ENCODE assay signal across 23 cellular contexts in genomic region chr12:108193493-108193892, GRCh38.
DNase-seq lines count a peak whose midpoint lies in the region; ATAC-seq, FAIRE-seq and TF ChIP-seq lines count a peak whose summit lies in the region.
"Had no signal": no experiment of that assay in that cellular context is flagged by ENCODE, and none has a peak within 500 bp of the region (broad histone marks: within the 10 kb centered on the region; RNA-seq: fewer than 3 reads in every experiment).

No MANE protein-coding gene starts in this region.

- no peaks in the 10 kb centered on the region; the same call in 1 of the 2 replicates for H4K20me1 ChIP-seq in K562 (replicated peaks; ENCODE audit: control insufficient read depth, insufficient read depth, low read length)
- H4K20me1 ChIP-seq in H1 (replicated peaks in 1 of 2; ENCODE audit: control insufficient read depth in 1 of 2, insufficient read depth in 2 of 2, low read length in 2 of 2), result peaks cover 0 to 2% of the 10 kb centered on the region in 2 experiments
- H4K20me1 ChIP-seq: BLaER1 had no signal

- no peak overlapping the region for H3K4me3 ChIP-seq in HEK293 (ENCODE audit: low read depth, low read length)
- H3K4me3 ChIP-seq in K562, result no peak overlapping the region
- no peak overlapping the region for H3K4me3 ChIP-seq in H1 (ENCODE audit: extremely low read depth in 1 of 4, insufficient read depth in 2 of 4, low read depth in 3 of 4, low read length in 4 of 4)
- no peak overlapping the region for H3K4me3 ChIP-seq in mesendoderm (ENCODE audit: low read length)
- H3K4me3 ChIP-seq in vagina, result no peak overlapping the region
- H3K4me3 ChIP-seq: A549; BLaER1; BLaER1 treated with 17β-estradiol and CSF1 and Interleukin-3, amounts not matched to agents 10 nM and 100 nM had no signal

- peaks cover 3% of the 10 kb centered on the region; the same call in 1 of the 2 replicates for H3K23me2 ChIP-seq in H1 (ENCODE audit: low read depth, low read length)

- in situ Hi-C loops in K562 (cut with MboI), result no loop called here

- no peak overlapping the region for H3K9ac ChIP-seq in K562 (ENCODE audit: insufficient read depth in 1 of 2, low read depth in 2 of 2, low read length in 2 of 2)
- H3K9ac ChIP-seq in H1 (replicated peaks in 1 of 4; ENCODE audit: extremely low read depth in 1 of 4, low read depth in 3 of 4, low read length in 3 of 4), result no peak overlapping the region
- no peak overlapping the region for H3K9ac ChIP-seq in mesendoderm (ENCODE audit: low read length)
- H3K9ac ChIP-seq: BLaER1; BLaER1 treated with 17β-estradiol and CSF1 and Interleukin-3, amounts not matched to agents 10 nM and 100 nM had no signal

- TF ChIP-seq EP300 in K562 (IDR thresholded peaks at IDR 0.05; ENCODE audit: low read length) (no peak), H1 (IDR thresholded peaks at IDR 0.05; ENCODE audit: borderline replicate concordance in 1 of 2, low read depth in 2 of 2, low read length in 2 of 2) (no peak)

- TF ChIP-seq CTCF in HEK293 (tag by site-specific recombination; IDR thresholded peaks at IDR 0.05), result no peak
- no peak for TF ChIP-seq CTCF in K562 (IDR thresholded peaks at IDR 0.05 in 2 of 3, conservative IDR thresholded peaks at IDR 0.05 in 1 of 3; ENCODE audit: insufficient read depth in 2 of 3, low read depth in 1 of 3, low read length in 3 of 3)
- no peak for TF ChIP-seq CTCF in H1 (IDR thresholded peaks at IDR 0.05; ENCODE audit: control extremely low read depth in 1 of 3, insufficient read depth in 1 of 3, low read depth in 1 of 3, low read length in 3 of 3)
- TF ChIP-seq CTCF in vagina (IDR thresholded peaks at IDR 0.05), result no peak

- H2AFZ ChIP-seq in K562 (ENCODE audit: low read depth, low read length) (no peak overlapping the region), H1 (ENCODE audit: low read length) (no peak overlapping the region)

- H3K79me1 ChIP-seq in H1 (ENCODE audit: low read depth, low read length) (no peaks in the 10 kb centered on the region), mesendoderm (ENCODE audit: low read length) (no peaks in the 10 kb centered on the region)

- POLR2A ChIA-PET in HEK293 (lab: Yijun Ruan, JAX) (no interaction called here), K562 (lab: Yijun Ruan, JAX) (no interaction called here), H1 (lab: Charles Lee; ENCODE audit: partially characterized antibody) (no interaction called here)

- H4K8ac ChIP-seq in H1 (ENCODE audit: extremely low read depth, insufficient read depth, low read length), result no peak overlapping the region
- no peak overlapping the region for H4K8ac ChIP-seq in mesendoderm (ENCODE audit: low read depth, low read length)

- H3K4me2 ChIP-seq in K562 (ENCODE audit: insufficient read depth, low read length), result no peak overlapping the region
- H3K4me2 ChIP-seq in H1 (ENCODE audit: insufficient read depth in 1 of 2, low read depth in 2 of 2, low read length in 2 of 2), result no peak overlapping the region
- no peak overlapping the region for H3K4me2 ChIP-seq in mesendoderm (ENCODE audit: low read length)
- H3K4me2 ChIP-seq: A549; BLaER1; BLaER1 treated with 17β-estradiol and CSF1 and Interleukin-3, amounts not matched to agents 10 nM and 100 nM had no signal

- no peaks in the 10 kb centered on the region for H3K79me2 ChIP-seq in K562 (ENCODE audit: control insufficient read depth, insufficient read depth, low read length)
- H3K79me2 ChIP-seq in H1 (ENCODE audit: control insufficient read depth in 1 of 2, insufficient read depth in 2 of 2, low read length in 2 of 2), result no peaks in the 10 kb centered on the region
- H3K79me2 ChIP-seq in mesendoderm (ENCODE audit: control insufficient read depth, insufficient read depth, low read length), result no peaks in the 10 kb centered on the region

- H2BK12ac ChIP-seq in H1 (ENCODE audit: low read depth, low read length), result no peak overlapping the region

- TF ChIP-seq POLR2A in K562 (conservative IDR thresholded peaks at IDR 0.05) (no peak), H1 (IDR thresholded peaks at IDR 0.05; ENCODE audit: control extremely low read depth in 1 of 2, low read depth in 2 of 2, low read length in 2 of 2) (no peak), vagina (IDR thresholded peaks at IDR 0.05) (no peak)

- no peak overlapping the region for H3K23ac ChIP-seq in H1 (ENCODE audit: insufficient read length)
- H3K23ac ChIP-seq in mesendoderm (ENCODE audit: low read length), result no peak overlapping the region

- H3K27me3 ChIP-seq in K562 (ENCODE audit: control insufficient read depth in 2 of 2, insufficient read depth in 2 of 2, low read length in 2 of 2), result no peaks in the 10 kb centered on the region; a peak in 1 of 5 replicates
- H3K27me3 ChIP-seq in H1 (replicated peaks in 1 of 4; ENCODE audit: control insufficient read depth in 3 of 4, extremely low read depth in 1 of 4, insufficient read depth in 3 of 4, low read length in 3 of 4), result no peaks in the 10 kb centered on the region
- H3K27me3 ChIP-seq in mesendoderm (ENCODE audit: insufficient read depth, low read length, poor library complexity), result no peaks in the 10 kb centered on the region
- no peaks in the 10 kb centered on the region for H3K27me3 ChIP-seq in vagina
- H3K27me3 ChIP-seq: BE2C; BLaER1; BLaER1 treated with 17β-estradiol and CSF1 and Interleukin-3, amounts not matched to agents 10 nM and 100 nM had no signal

- H3K4ac ChIP-seq in H1 (replicated peaks; ENCODE audit: insufficient read length, low read depth, low read length), result no peak overlapping the region
- no peak overlapping the region for H3K4ac ChIP-seq in mesendoderm (ENCODE audit: low read depth, low read length)

- H2BK15ac ChIP-seq in H1 (ENCODE audit: low read length) (no peak overlapping the region), mesendoderm (replicated peaks; ENCODE audit: low read depth) (no peak overlapping the region)

- H3K9me1 ChIP-seq in K562 (ENCODE audit: control insufficient read depth, insufficient read depth, low read length), result no peaks in the 10 kb centered on the region

- H3K4me1 ChIP-seq in HEK293 (ENCODE audit: control insufficient read depth, insufficient read depth, low read length) (no peaks in the 10 kb centered on the region), K562 (replicated peaks in 1 of 2; ENCODE audit: control insufficient read depth in 2 of 2, insufficient read depth in 2 of 2, low read length in 2 of 2) (no peaks in the 10 kb centered on the region), H1 (replicated peaks in 1 of 4; ENCODE audit: control insufficient read depth in 3 of 4, insufficient read depth in 4 of 4, low read length in 3 of 4) (peaks cover 0 to 5% (median 0%) of the 10 kb centered on the region in 4 experiments; a peak in 4 of 7 replicates), mesendoderm (ENCODE audit: control insufficient read depth, low read depth, low read length) (no peaks in the 10 kb centered on the region), vagina (no peaks in the 10 kb centered on the region)
- H3K4me1 ChIP-seq: A549, BE2C, Caco-2 had no signal

- BruUV-seq in K562 (replicated peaks; lab: Mats Ljungman, UMichigan), result no TSS peak

- FAIRE-seq in K562 (lab: Jason Lieb, UNC) (no peak), H1 (lab: Jason Lieb, UNC) (no peak)
- FAIRE-seq: A549, D721Med had no signal

- no peak for ATAC-seq in K562
- ATAC-seq: CD8-positive, alpha-beta T cell had no signal

- TF ChIP-seq RAD21 in K562 (CRISPR knock-in tag; conservative IDR thresholded peaks at IDR 0.05 in 1 of 2, IDR thresholded peaks at IDR 0.05 in 1 of 2) (no peak), H1 (IDR thresholded peaks at IDR 0.05 in 1 of 2, conservative IDR thresholded peaks at IDR 0.05 in 1 of 2; ENCODE audit: low read depth in 2 of 2, low read length in 2 of 2) (no peak)

- intact Hi-C loops in K562 (cut with micrococcal nuclease), result no loop called here
- intact Hi-C loops in vagina (cut with DNase I), result no loop called here

- H4K5ac ChIP-seq in H1 (ENCODE audit: insufficient read length, low read depth, low read length) (no peak overlapping the region), mesendoderm (ENCODE audit: low read length) (no peak overlapping the region)

- CTCF ChIA-PET in HEK293 (lab: Yijun Ruan, JAX), result interaction anchor here (0.6 to 0.9 kb wide), 2 partner anchors 9 to 269 kb away, joined by 3 read pairs; no protein-coding TSS in a partner anchor
- CTCF ChIA-PET in K562 (lab: Yijun Ruan, JAX; ENCODE audit: low intra/inter-chr PET ratio), result interaction anchor here (0.7 to 2.6 kb wide), 7 partner anchors 11 to 517 kb away, joined by 3 to 21 read pairs (median 4); partner anchors contain the start of gene WSCD2
- CTCF ChIA-PET in H1 (lab: Charles Lee; ENCODE audit: partially characterized antibody), result interaction anchor here (0.7 to 3.6 kb wide), 17 partner anchors 9 to 275 kb away, joined by 3 to 28 read pairs (median 5); partner anchors contain the start of gene WSCD2

- H2BK5ac ChIP-seq in H1 (ENCODE audit: low read depth, low read length) (no peak overlapping the region), mesendoderm (ENCODE audit: low read length) (no peak overlapping the region)

- H3K56ac ChIP-seq in H1 (replicated peaks; ENCODE audit: insufficient read length, low read depth, low read length) (no peak overlapping the region), mesendoderm (ENCODE audit: low read length) (peak overlapping the region; percentile 22)

- no peak overlapping the region for H3K14ac ChIP-seq in H1 (ENCODE audit: insufficient read length)

- H3K9me3 ChIP-seq in HEK293 (ENCODE audit: control insufficient read depth, insufficient read depth, low read depth, low read length) (no peaks in the 10 kb centered on the region), K562 (replicated peaks; ENCODE audit: control insufficient read depth, insufficient read depth, low read depth, low read length) (no peaks in the 10 kb centered on the region), H1 (ENCODE audit: insufficient read depth in 2 of 2, low read depth in 1 of 2, low read length in 1 of 2) (no peaks in the 10 kb centered on the region), vagina (no peaks in the 10 kb centered on the region)
- H3K9me3 ChIP-seq: A549; BE2C; BLaER1; BLaER1 treated with 17β-estradiol and CSF1 and Interleukin-3, amounts not matched to agents 10 nM and 100 nM; Caco-2 had no signal

- 26% methylated on average over 5 of the region's 5 CpGs for WGBS in K562 (ENCODE audit: insufficient coverage, low coverage, missing lambda C conversion rate)
- WGBS in H1 (ENCODE audit: extremely low coverage in 1 of 2, insufficient coverage in 1 of 2, insufficient read length in 1 of 2, insufficient replicate concordance in 2 of 2, low coverage in 1 of 2, low lambda C conversion rate in 2 of 2, missing lambda C conversion rate in 1 of 2), 2 experiments, result 77% methylated on average over 5 of the region's 5 CpGs; no CpG with 5 or more reads in 1 of the 2 experiments
- no CpG with 5 or more reads among the region's 5 CpGs for WGBS in mesendoderm (ENCODE audit: extremely low coverage, insufficient coverage, low lambda C conversion rate)

- H3K18ac ChIP-seq in H1 (ENCODE audit: extremely low read depth, low read length) (no peak overlapping the region), mesendoderm (ENCODE audit: low read length) (no peak overlapping the region)

- peak overlapping the region; percentile 15; the same call in 1 of the 2 replicates for H2BK20ac ChIP-seq in H1 (ENCODE audit: low read length)

- H3K27ac ChIP-seq in HEK293 (ENCODE audit: extremely low read depth, low read depth, low read length) (no peak overlapping the region), K562 (ENCODE audit: extremely low read depth, low read depth, low read length) (no peak overlapping the region), H1 (ENCODE audit: low read depth, low read length) (no peak overlapping the region), mesendoderm (ENCODE audit: low read depth, low read length) (no peak overlapping the region), vagina (no peak overlapping the region)
- H3K27ac ChIP-seq: 22Rv1; A549; BLaER1; BLaER1 treated with 17β-estradiol and CSF1 and Interleukin-3, amounts not matched to agents 10 nM and 100 nM; C4-2B had no signal

- DNase-seq in K562 (ENCODE audit: extremely low read depth in 1 of 4, low spot score in 3 of 4) (no peak), H1 (ENCODE audit: low read depth in 1 of 2, low spot score in 2 of 2) (no peak), mesendoderm (no peak), vagina (ENCODE audit: extremely low spot score in 2 of 2) (no peak), superior temporal gyrus (ENCODE audit: extremely low spot score) (no peak)
- no peak for DNase-seq in activated effector memory CD4-positive, alpha-beta T cell treated with Interleukin-2 at 50 U/mL for 16 hours
- no peak for DNase-seq in NK-92 treated with Interleukin-12 subunit alpha and Interleukin-12 subunit beta, amount 100 ng/mL, for 24 hours (lab: John Stamatoyannopoulos, UW)
- DNase-seq: C1 segment of cervical spinal cord; CD4-positive, alpha-beta T cell; DMS 273 treated with DMSO at 0.1 percent for 48 hours; DMS153; DMS79; DMS79 treated with DMSO at 0.1 percent for 48 hours had no signal

- H2AK5ac ChIP-seq in H1 (ENCODE audit: low read depth, low read length) (no peak overlapping the region), mesendoderm (ENCODE audit: low read length) (no peak overlapping the region)

- H2BK120ac ChIP-seq in H1 (replicated peaks; ENCODE audit: low read depth, low read length) (no peak overlapping the region), mesendoderm (ENCODE audit: low read depth, low read length) (no peak overlapping the region)

- no peak overlapping the region for H4K91ac ChIP-seq in H1 (replicated peaks; ENCODE audit: insufficient read length, low read length)

- H3K36me3 ChIP-seq in HEK293 (ENCODE audit: control insufficient read depth in 2 of 2, insufficient read depth in 1 of 2, low read length in 2 of 2), result no peaks in the 10 kb centered on the region
- no peaks in the 10 kb centered on the region; the same call in 2 of the 3 replicates for H3K36me3 ChIP-seq in K562 (ENCODE audit: control insufficient read depth, insufficient read depth, low read length)
- H3K36me3 ChIP-seq in H1 (ENCODE audit: control insufficient read depth in 2 of 4, insufficient read depth in 4 of 4, low read length in 3 of 4), result no peaks in the 10 kb centered on the region
- no peaks in the 10 kb centered on the region for H3K36me3 ChIP-seq in mesendoderm (ENCODE audit: control insufficient read depth, insufficient read depth, low read length)
- H3K36me3 ChIP-seq in vagina, result no peaks in the 10 kb centered on the region
- H3K36me3 ChIP-seq: BE2C; BLaER1; BLaER1 treated with 17β-estradiol and CSF1 and Interleukin-3, amounts not matched to agents 10 nM and 100 nM had no signal

Comparison
In these comparisons a context has a peak if more than half of its experiments do, and no peak if none do; other contexts are left out.
1. Of the 44 proteins assayed by ChIP-seq in both K562 and HEK293: peak only in K562: ZBTB26; only in HEK293: none; in both: none; in neither: 43.